Comparison of ENCODE assay signal across 9 cellular contexts in the genomic region with DNA sequence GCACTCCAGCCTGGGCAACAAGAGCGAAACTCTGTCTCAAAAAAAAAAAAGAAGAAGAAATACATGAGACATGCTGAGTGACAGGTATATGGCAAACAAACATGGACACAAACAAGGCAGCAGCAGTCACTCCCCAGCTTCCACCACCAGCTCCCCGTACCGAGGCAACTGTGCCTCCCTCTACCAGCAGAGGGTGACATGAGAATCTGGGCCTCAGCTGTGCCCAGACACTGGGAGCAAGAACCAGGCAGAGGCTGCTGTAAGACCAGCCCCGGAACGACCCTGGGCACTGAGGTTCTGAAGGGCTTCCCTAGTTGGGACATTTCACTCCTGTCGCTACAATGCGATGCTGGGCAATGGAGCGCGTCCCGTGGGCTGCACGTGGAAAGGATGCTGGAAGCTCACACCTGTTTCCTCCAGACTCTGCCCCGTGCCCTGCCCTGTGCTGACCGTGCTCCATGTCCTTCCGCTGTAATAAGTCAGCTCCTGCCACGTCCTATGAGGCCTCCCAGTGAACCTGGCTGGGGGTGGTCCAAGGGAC. TPM values are rescaled to one million over a fixed set of nuclear protein-coding genes. Genes with fewer than 3 reads are reported as not detected.
DNase-seq lines count a peak whose midpoint lies in the region; ATAC-seq and TF ChIP-seq lines count a peak whose summit lies in the region.
"Had no signal": no experiment of that assay in that cellular context is flagged by ENCODE, and none has a peak within 500 bp of the region (broad histone marks: within the 10 kb centered on the region; RNA-seq: fewer than 3 reads in every experiment).

No MANE protein-coding gene starts in this region.

- no peak for ATAC-seq in HG03097 (IDR thresholded peaks at IDR 0.05; ENCODE audit: low FRiP score, unreplicated experiment)
- ATAC-seq: naive thymus-derived CD8-positive, alpha-beta T cell had no signal

- TF ChIP-seq CTCF in brain (conservative IDR thresholded peaks at IDR 0.05) = peak; percentile 25 to 35
- TF ChIP-seq CTCF in progenitor cell of endocrine pancreas (IDR thresholded peaks at IDR 0.05; ENCODE audit: unreplicated experiment) = peak; percentile 54

- H3K4me1 Mint-ChIP-seq in activated CD4-positive, alpha-beta T cell treated with anti-CD3 and anti-CD28 coated beads, Interleukin-2, amount 10 ng/mL, durations not matched to agents 7 days and 5 days = no peaks in the 10 kb centered on the region
- no peaks in the 10 kb centered on the region for H3K4me1 Mint-ChIP-seq in activated CD4-positive, alpha-beta T cell treated with anti-CD3 and anti-CD28 coated beads, Interleukin-2, amount 10 ng/mL, durations not matched to agents 24 days and 14 days
- no peaks in the 10 kb centered on the region for H3K4me1 Mint-ChIP-seq in brain
- H3K4me1 Mint-ChIP-seq in progenitor cell of endocrine pancreas (ENCODE audit: low read depth) = no peaks in the 10 kb centered on the region
- H3K4me1 Mint-ChIP-seq: activated naive CD8-positive, alpha-beta T cell treated with anti-CD3 and anti-CD28 coated beads, Interleukin-2, amount 10 ng/mL, durations not matched to agents 7 days and 5 days had no signal

- intact Hi-C loops in activated CD4-positive, alpha-beta T cell treated with anti-CD3 and anti-CD28 coated beads, Interleukin-2, amount 10 ng/mL, durations not matched to agents 24 days and 14 days (cut with micrococcal nuclease) = no loop called here

- H3K4me3 Mint-ChIP-seq in activated CD4-positive, alpha-beta T cell treated with anti-CD3 and anti-CD28 coated beads, Interleukin-2, amount 10 ng/mL, durations not matched to agents 7 days and 5 days = no peak overlapping the region
- H3K4me3 Mint-ChIP-seq in activated CD4-positive, alpha-beta T cell treated with anti-CD3 and anti-CD28 coated beads, Interleukin-2, amount 10 ng/mL, durations not matched to agents 24 days and 14 days = no peak overlapping the region
- no peak overlapping the region for H3K4me3 Mint-ChIP-seq in brain
- H3K4me3 Mint-ChIP-seq in progenitor cell of endocrine pancreas (ENCODE audit: low read depth) = no peak overlapping the region
- H3K4me3 Mint-ChIP-seq: activated naive CD8-positive, alpha-beta T cell treated with anti-CD3 and anti-CD28 coated beads, Interleukin-2, amount 10 ng/mL, durations not matched to agents 7 days and 5 days; naive thymus-derived CD8-positive, alpha-beta T cell had no signal

- CTCF ChIA-PET in activated CD4-positive, alpha-beta T cell treated with anti-CD3 and anti-CD28 coated beads, Interleukin-2, amount 10 ng/mL, durations not matched to agents 7 days and 5 days (lab: Charles Lee) = interaction anchor here (0.6 to 1.8 kb wide), 5 partner anchors 10 to 338 kb away, joined by 3 to 7 read pairs (median 3); no protein-coding TSS in a partner anchor

- H3K27ac Mint-ChIP-seq in activated CD4-positive, alpha-beta T cell treated with anti-CD3 and anti-CD28 coated beads, Interleukin-2, amount 10 ng/mL, durations not matched to agents 7 days and 5 days = no peak overlapping the region
- H3K27ac Mint-ChIP-seq in activated CD4-positive, alpha-beta T cell treated with anti-CD3 and anti-CD28 coated beads, Interleukin-2, amount 10 ng/mL, durations not matched to agents 24 days and 14 days = no peak overlapping the region
- H3K27ac Mint-ChIP-seq in brain (no peak overlapping the region), progenitor cell of endocrine pancreas (no peak overlapping the region)
- H3K27ac Mint-ChIP-seq: activated naive CD8-positive, alpha-beta T cell treated with anti-CD3 and anti-CD28 coated beads, Interleukin-2, amount 10 ng/mL, durations not matched to agents 7 days and 5 days had no signal

- no peaks in the 10 kb centered on the region for H3K9me3 Mint-ChIP-seq in activated CD4-positive, alpha-beta T cell treated with anti-CD3 and anti-CD28 coated beads, Interleukin-2, amount 10 ng/mL, durations not matched to agents 7 days and 5 days
- no peaks in the 10 kb centered on the region for H3K9me3 Mint-ChIP-seq in activated CD4-positive, alpha-beta T cell treated with anti-CD3 and anti-CD28 coated beads, Interleukin-2, amount 10 ng/mL, durations not matched to agents 24 days and 14 days
- H3K9me3 Mint-ChIP-seq in brain (peaks cover 0 to 3% (median 0%) of the 10 kb centered on the region in 5 experiments), progenitor cell of endocrine pancreas (ENCODE audit: low read depth) (no peaks in the 10 kb centered on the region)
- H3K9me3 Mint-ChIP-seq: activated naive CD8-positive, alpha-beta T cell treated with anti-CD3 and anti-CD28 coated beads, Interleukin-2, amount 10 ng/mL, durations not matched to agents 7 days and 5 days; naive thymus-derived CD8-positive, alpha-beta T cell had no signal

- H3K27me3 Mint-ChIP-seq in activated CD4-positive, alpha-beta T cell treated with anti-CD3 and anti-CD28 coated beads, Interleukin-2, amount 10 ng/mL, durations not matched to agents 7 days and 5 days = no peaks in the 10 kb centered on the region
- no peaks in the 10 kb centered on the region for H3K27me3 Mint-ChIP-seq in activated CD4-positive, alpha-beta T cell treated with anti-CD3 and anti-CD28 coated beads, Interleukin-2, amount 10 ng/mL, durations not matched to agents 24 days and 14 days
- H3K27me3 Mint-ChIP-seq in brain (no peaks in the 10 kb centered on the region), progenitor cell of endocrine pancreas (no peaks in the 10 kb centered on the region)
- H3K27me3 Mint-ChIP-seq: activated naive CD8-positive, alpha-beta T cell treated with anti-CD3 and anti-CD28 coated beads, Interleukin-2, amount 10 ng/mL, durations not matched to agents 7 days and 5 days; naive thymus-derived CD8-positive, alpha-beta T cell had no signal

- DNase-seq in activated CD4-positive, alpha-beta T cell treated with anti-CD3 and anti-CD28 coated beads, Interleukin-2, amount 10 ng/mL, durations not matched to agents 7 days and 5 days = peak; percentile 35
- DNase-seq in activated CD4-positive, alpha-beta T cell treated with anti-CD3 and anti-CD28 coated beads, Interleukin-2, amount 10 ng/mL, durations not matched to agents 24 days and 14 days = no peak
- no peak for DNase-seq in progenitor cell of endocrine pancreas (ENCODE audit: low spot score, unreplicated experiment)
- no peak for DNase-seq in T1000 (lab: John Stamatoyannopoulos, UW)
- DNase-seq: activated naive CD8-positive, alpha-beta T cell treated with anti-CD3 and anti-CD28 coated beads, Interleukin-2, amount 10 ng/mL, durations not matched to agents 7 days and 5 days; NCI-H2029 had no signal

- peaks cover 14% of the 10 kb centered on the region for H3K36me3 Mint-ChIP-seq in activated CD4-positive, alpha-beta T cell treated with anti-CD3 and anti-CD28 coated beads, Interleukin-2, amount 10 ng/mL, durations not matched to agents 7 days and 5 days (ENCODE audit: low read depth)
- peaks cover 34% of the 10 kb centered on the region for H3K36me3 Mint-ChIP-seq in activated CD4-positive, alpha-beta T cell treated with anti-CD3 and anti-CD28 coated beads, Interleukin-2, amount 10 ng/mL, durations not matched to agents 24 days and 14 days (ENCODE audit: low read depth)
- peaks cover 52% of the 10 kb centered on the region for H3K36me3 Mint-ChIP-seq in brain
- H3K36me3 Mint-ChIP-seq in progenitor cell of endocrine pancreas (ENCODE audit: insufficient read depth) = peaks cover 15% of the 10 kb centered on the region

- POLR2A ChIA-PET in activated CD4-positive, alpha-beta T cell treated with anti-CD3 and anti-CD28 coated beads, Interleukin-2, amount 10 ng/mL, durations not matched to agents 7 days and 5 days (lab: Charles Lee) = interaction anchor here (0.5 kb wide), 1 partner anchor 91 kb away, joined by 3 read pairs; the partner anchor contains the start of gene DTYMK

RNA-seq across cellular contexts. Expression of gene BOK, which starts 37.1 kb away (rescaled TPM):
- total RNA-seq in activated CD4-positive, alpha-beta T cell treated with anti-CD3 and anti-CD28 coated beads, Interleukin-2, amount 10 ng/mL, durations not matched to agents 7 days and 5 days = not detected
- total RNA-seq in activated CD4-positive, alpha-beta T cell treated with anti-CD3 and anti-CD28 coated beads, Interleukin-2, amount 10 ng/mL, durations not matched to agents 24 days and 14 days = 0.17 and 0.77 TPM in 2 replicates
- 76.1 TPM for polyA plus RNA-seq in brain (ENCODE audit: insufficient read depth, low read depth, low replicate concordance)
- total RNA-seq in progenitor cell of endocrine pancreas = 8.0 and 10.2 TPM in 2 replicates
- total RNA-seq: activated naive CD8-positive, alpha-beta T cell treated with anti-CD3 and anti-CD28 coated beads, Interleukin-2, amount 10 ng/mL, durations not matched to agents 7 days and 5 days; naive thymus-derived CD8-positive, alpha-beta T cell had no signal

RNA-seq across cellular contexts. Expression of gene THAP4, which starts 41.3 kb away (rescaled TPM):
- 10 to 100 TPM; 35.4 to 37.0 TPM for total RNA-seq in activated CD4-positive, alpha-beta T cell treated with anti-CD3 and anti-CD28 coated beads, Interleukin-2, amount 10 ng/mL, durations not matched to agents 7 days and 5 days
- total RNA-seq in activated CD4-positive, alpha-beta T cell treated with anti-CD3 and anti-CD28 coated beads, Interleukin-2, amount 10 ng/mL, durations not matched to agents 24 days and 14 days = 62.0 and 63.9 TPM in 2 replicates
- polyA plus RNA-seq in brain (ENCODE audit: insufficient read depth, low read depth, low replicate concordance) = 109 TPM
- total RNA-seq in progenitor cell of endocrine pancreas = 55.8 and 61.0 TPM in 2 replicates

RNA-seq across cellular contexts. Expression of gene ATG4B, which starts 41.8 kb away (rescaled TPM):
- total RNA-seq in activated CD4-positive, alpha-beta T cell treated with anti-CD3 and anti-CD28 coated beads, Interleukin-2, amount 10 ng/mL, durations not matched to agents 7 days and 5 days = 10 to 100 TPM; 75.0 to 88.3 TPM
- total RNA-seq in activated CD4-positive, alpha-beta T cell treated with anti-CD3 and anti-CD28 coated beads, Interleukin-2, amount 10 ng/mL, durations not matched to agents 24 days and 14 days = 109 and 115 TPM in 2 replicates
- 42.6 TPM for polyA plus RNA-seq in brain (ENCODE audit: insufficient read depth, low read depth, low replicate concordance)
- total RNA-seq in progenitor cell of endocrine pancreas = 142 and 143 TPM in 2 replicates
